In genomic region chr3:171640520-171641412, GRCh38 we compare ENCODE assay signal across 10 cellular contexts.
A peak's percentile ranks its signal among the peaks of the same experiment; 100 is the strongest.
DNase-seq lines count a peak whose midpoint lies in the region; ATAC-seq and TF ChIP-seq lines count a peak whose summit lies in the region.
"Had no signal": no experiment of that assay in that cellular context is flagged by ENCODE, and none has a peak within 500 bp of the region (broad histone marks: within the 10 kb centered on the region; RNA-seq: fewer than 3 reads in every experiment).

No MANE protein-coding gene starts in this region.

- TF ChIP-seq CTCF in fibroblast of the aortic adventitia (IDR thresholded peaks at IDR 0.05; ENCODE audit: insufficient read depth, low read length), result peak; percentile 34
- TF ChIP-seq CTCF in osteoblast (IDR thresholded peaks at IDR 0.05; ENCODE audit: extremely low read depth, low read depth, low read length), result peak; percentile 47

- no peaks in the 10 kb centered on the region for H3K27me3 ChIP-seq in osteoblast (ENCODE audit: insufficient read depth, low read length)

- ATAC-seq in GM18868 (IDR thresholded peaks at IDR 0.05; ENCODE audit: unreplicated experiment) (peak; percentile 73), GM18867 (IDR thresholded peaks at IDR 0.05; ENCODE audit: unreplicated experiment) (no peak), HG03045 (IDR thresholded peaks at IDR 0.05; ENCODE audit: unreplicated experiment) (no peak)

- no peaks in the 10 kb centered on the region for H4K20me1 ChIP-seq in osteoblast (ENCODE audit: insufficient read depth, low read length)

- DNase-seq in RPMI7951 (ENCODE audit: low read depth), result peak; percentile 57
- DNase-seq in fibroblast of the aortic adventitia (ENCODE audit: low read depth), result peak; percentile 66
- peak; percentile 80 for DNase-seq in osteoblast (ENCODE audit: insufficient read length, low spot score, missing footprints)
- DNase-seq in SHP77 treated with DMSO at 0.1 percent for 48 hours (lab: John Stamatoyannopoulos, UW), result no peak
- DNase-seq in NCI-H1092 (lab: John Stamatoyannopoulos, UW), result no peak
- DNase-seq: activated naive CD8-positive, alpha-beta T cell treated with anti-CD3 and anti-CD28 coated beads, Interleukin-2, amount 10 ng/mL, durations not matched to agents 7 days and 5 days; stimulated activated CD4-positive, alpha-beta T cell treated with anti-CD3 and anti-CD28 coated beads, Interleukin-4, amount 100 ng/mL, for 1 hour had no signal

- peak overlapping the region; percentile 71 for H2AFZ ChIP-seq in osteoblast (ENCODE audit: low read length)

- H3K79me2 ChIP-seq in osteoblast (ENCODE audit: insufficient read depth, low read length), result no peaks in the 10 kb centered on the region

- H3K4me2 ChIP-seq in osteoblast (ENCODE audit: insufficient read depth, low read length), result peak overlapping the region; percentile 26

- H3K4me3 ChIP-seq in fibroblast of the aortic adventitia (ENCODE audit: low read depth, low read length) (no peak overlapping the region), osteoblast (ENCODE audit: insufficient read depth, low read length) (no peak overlapping the region)

- no peaks in the 10 kb centered on the region for H3K9me3 ChIP-seq in osteoblast (ENCODE audit: low read depth, low read length)

- peak overlapping the region; percentile 51 for H3K27ac ChIP-seq in osteoblast (ENCODE audit: low read depth, low read length)

- no peaks in the 10 kb centered on the region for H3K36me3 ChIP-seq in osteoblast (ENCODE audit: insufficient read depth, low read length)

- H3K4me1 ChIP-seq in osteoblast (ENCODE audit: insufficient read depth, low read length), result peaks cover 8% of the 10 kb centered on the region

Comparison
In these comparisons a context has a peak if more than half of its experiments do, and no peak if none do; other contexts are left out.
1. DNase-seq: peak in RPMI7951 (single experiment), fibroblast of the aortic adventitia (single experiment) and osteoblast (single experiment); none in SHP77 treated with DMSO at 0.1 percent for 48 hours (single experiment) and NCI-H1092 (single experiment).